In the genomic region with DNA sequence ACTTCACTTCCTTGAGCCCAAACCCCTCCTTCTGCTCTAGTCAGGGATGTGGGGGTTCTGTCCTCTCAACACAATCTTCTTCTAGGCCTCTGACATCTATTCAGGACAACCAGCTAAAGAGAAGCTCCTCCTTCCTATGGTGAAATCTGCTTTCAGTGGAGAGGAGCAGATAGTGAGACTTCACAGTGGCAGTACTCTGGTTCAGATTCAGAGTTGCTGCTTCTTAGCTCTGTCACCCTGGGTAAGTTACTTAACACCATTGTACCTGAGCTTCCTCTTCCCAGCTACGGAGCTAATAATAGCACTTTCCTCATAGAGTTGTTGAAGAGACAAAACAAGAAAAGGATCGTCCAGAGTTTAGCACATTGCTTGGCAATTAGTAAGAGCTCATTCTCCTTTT, we compare ENCODE assay signal across 16 cellular contexts.
DNase-seq lines count a peak whose midpoint lies in the region; ATAC-seq and TF ChIP-seq lines count a peak whose summit lies in the region.
"Had no signal": no experiment of that assay in that cellular context is flagged by ENCODE, and none has a peak within 500 bp of the region (broad histone marks: within the 10 kb centered on the region; RNA-seq: fewer than 3 reads in every experiment).

No MANE protein-coding gene starts in this region.

- intact Hi-C loops in IMR-90 (cut with micrococcal nuclease) (no loop called here), breast epithelium (cut with DNase I; ENCODE audit: low total_unique reads) (no loop called here)

- no peak overlapping the region for H3K9ac ChIP-seq in IMR-90 (ENCODE audit: low read depth, low read length)

- no peak overlapping the region for H4K5ac ChIP-seq in IMR-90 (ENCODE audit: low read depth, low read length)

- H3K36me3 ChIP-seq in ACC112 (ENCODE audit: insufficient read depth, low read length) (no peaks in the 10 kb centered on the region), IMR-90 (ENCODE audit: control insufficient read depth, insufficient read depth, low read length) (no peaks in the 10 kb centered on the region), breast epithelium (no peaks in the 10 kb centered on the region), gastroesophageal sphincter (no peaks in the 10 kb centered on the region)
- H3K36me3 ChIP-seq: prostate gland had no signal

- H2BK120ac ChIP-seq in IMR-90 (ENCODE audit: low read depth, low read length): no peak overlapping the region

- DNase-seq in IMR-90: peak; percentile 19
- no peak for DNase-seq in breast epithelium (ENCODE audit: low spot score in 2 of 2)
- DNase-seq in NCI-H774 (lab: John Stamatoyannopoulos, UW): no peak
- no peak for DNase-seq in activated naive CD4-positive, alpha-beta T cell treated with Interleukin-2 at 50 U/mL for 16 hours
- DNase-seq: activated CD4-positive, alpha-beta T cell treated with anti-CD3 and anti-CD28 coated beads, Interleukin-2, amount 50 U/mL, for 1 hour; activated naive CD4-positive, alpha-beta T cell treated with anti-CD3 and anti-CD28 coated beads, Interleukin-2, amount 50 U/mL, for 16 hours; activated T-cell treated with anti-CD3 and anti-CD28 coated beads for 4 hours; hippocampal formation; NCI-H146; NCI-H446 had no signal

- H3K56ac ChIP-seq in IMR-90 (ENCODE audit: extremely low read depth, insufficient read depth, low read length): no peak overlapping the region

- ATAC-seq in IMR-90 (ENCODE audit: low read depth) (no peak), gastroesophageal sphincter (no peak), GM21423 (IDR thresholded peaks at IDR 0.05; ENCODE audit: unreplicated experiment) (no peak), GM19395 (IDR thresholded peaks at IDR 0.05; ENCODE audit: unreplicated experiment) (no peak)

- H3K4me3 ChIP-seq in ACC112 (ENCODE audit: low read depth, low read length): no peak overlapping the region
- H3K4me3 ChIP-seq in IMR-90 (ENCODE audit: insufficient read depth, low read depth, low read length): no peak overlapping the region
- H3K4me3 ChIP-seq in breast epithelium: no peak overlapping the region
- no peak overlapping the region for H3K4me3 ChIP-seq in gastroesophageal sphincter
- H3K4me3 ChIP-seq: prostate gland, SK-N-MC had no signal

- dilution Hi-C loops in IMR-90 (cut with HindIII; ENCODE audit: low sequenced_read_pairs, unreplicated experiment): no loop called here

- no peak overlapping the region for H2BK20ac ChIP-seq in IMR-90 (ENCODE audit: low read depth, low read length)

- H3K27ac ChIP-seq in ACC112 (ENCODE audit: low read depth, low read length): no peak overlapping the region
- H3K27ac ChIP-seq in IMR-90 (ENCODE audit: insufficient read depth, low read length): no peak overlapping the region
- peak overlapping the region; percentile 66 to 76 for H3K27ac ChIP-seq in breast epithelium
- peak overlapping the region in 3 of 4 donors; percentile 40 to 60 (median 51) for H3K27ac ChIP-seq in gastroesophageal sphincter
- H3K27ac ChIP-seq: prostate gland, SK-N-MC had no signal

- no peaks in the 10 kb centered on the region for H3K79me2 ChIP-seq in ACC112 (ENCODE audit: control insufficient read depth, insufficient read depth, low read length, unreplicated experiment)

- no peak overlapping the region for H2BK15ac ChIP-seq in IMR-90 (ENCODE audit: low read depth, low read length)

- in situ Hi-C loops in IMR-90 (cut with MboI; ENCODE audit: low sequenced_read_pairs): no loop called here

- H3K4me1 ChIP-seq in ACC112 (ENCODE audit: control insufficient read depth, insufficient read depth, low read length, unreplicated experiment) (no peaks in the 10 kb centered on the region), IMR-90 (ENCODE audit: control insufficient read depth, insufficient read depth, low read length) (no peaks in the 10 kb centered on the region), breast epithelium (no peaks in the 10 kb centered on the region), gastroesophageal sphincter (peaks cover 0 to 14% (median 0%) of the 10 kb centered on the region in 3 donors)
- H3K4me1 ChIP-seq: prostate gland had no signal

- no peak overlapping the region for H3K23ac ChIP-seq in IMR-90 (ENCODE audit: low read depth, low read length)

- H3K4ac ChIP-seq in IMR-90 (ENCODE audit: low read depth, low read length): no peak overlapping the region

- H2AK5ac ChIP-seq in IMR-90 (ENCODE audit: low read depth, low read length): no peak overlapping the region

- H2BK5ac ChIP-seq in IMR-90 (ENCODE audit: low read depth, low read length, poor library complexity, severe bottlenecking): no peak overlapping the region

- H3K9me1 ChIP-seq in IMR-90 (ENCODE audit: insufficient read depth, low read length): no peaks in the 10 kb centered on the region

- peak overlapping the region; percentile 38 for H2AFZ ChIP-seq in ACC112 (ENCODE audit: low read length, unreplicated experiment)
- no peak overlapping the region for H2AFZ ChIP-seq in IMR-90 (replicated peaks; ENCODE audit: low read length, poor library complexity)

- no peak for TF ChIP-seq RAD21 in IMR-90 (IDR thresholded peaks at IDR 0.05; ENCODE audit: low read length)

- no peak for TF ChIP-seq POLR2A in IMR-90 (IDR thresholded peaks at IDR 0.05; ENCODE audit: low read depth, low read length)
- no peak for TF ChIP-seq POLR2A in breast epithelium (IDR thresholded peaks at IDR 0.05)
- no peak for TF ChIP-seq POLR2A in gastroesophageal sphincter (IDR thresholded peaks at IDR 0.05)

- no peak for TF ChIP-seq CTCF in IMR-90 (conservative IDR thresholded peaks at IDR 0.05; ENCODE audit: low read depth, low read length)
- TF ChIP-seq CTCF in breast epithelium (IDR thresholded peaks at IDR 0.05): no peak
- no peak for TF ChIP-seq CTCF in gastroesophageal sphincter (IDR thresholded peaks at IDR 0.05)

- CTCF ChIA-PET in IMR-90 (lab: Yijun Ruan, JAX): no interaction called here

- no CpG with 5 or more reads among the region's 2 CpGs for WGBS in IMR-90 (ENCODE audit: extremely low coverage in 2 of 2, insufficient read length in 1 of 2), 2 experiments
- 14 to 20% methylated on average over 1 to 2 of the region's 2 CpGs for WGBS in gastroesophageal sphincter (ENCODE audit: low coverage in 1 of 2), 2 donors

- no peak overlapping the region for H2AK9ac ChIP-seq in IMR-90 (replicated peaks; ENCODE audit: low read depth, low read length, poor library complexity)

- H3K79me1 ChIP-seq in IMR-90 (ENCODE audit: low read depth in 1 of 2, low read length in 2 of 2): no peaks in the 10 kb centered on the region

- POLR2A ChIA-PET in IMR-90 (lab: Charles Lee; ENCODE audit: unreplicated experiment): no interaction called here

- H4K91ac ChIP-seq in IMR-90 (ENCODE audit: insufficient read depth, low read depth, low read length): no peak overlapping the region

- no peak for TF ChIP-seq EP300 in gastroesophageal sphincter (IDR thresholded peaks at IDR 0.05)

- no peak overlapping the region for H4K8ac ChIP-seq in IMR-90 (ENCODE audit: low read depth in 2 of 2, low read length in 2 of 2)

- no peak overlapping the region for H3K14ac ChIP-seq in IMR-90 (replicated peaks; ENCODE audit: low read depth, low read length)

- H3K9me3 ChIP-seq in IMR-90 (ENCODE audit: control insufficient read depth, insufficient read depth, low read length) (0 out of 2 replicates have a peak, but pooled peaks cover 3% of the 10 kb centered on the region), breast epithelium (no peaks in the 10 kb centered on the region), gastroesophageal sphincter (no peaks in the 10 kb centered on the region)
- H3K9me3 ChIP-seq: prostate gland had no signal

- no TSS peak for BruUV-seq in IMR-90 (replicated peaks; lab: Mats Ljungman, UMichigan)

- no peak overlapping the region for H3K4me2 ChIP-seq in IMR-90 (ENCODE audit: low read depth, low read length)

- no peaks in the 10 kb centered on the region for H4K20me1 ChIP-seq in IMR-90 (ENCODE audit: insufficient read depth, low read length)

- H3K27me3 ChIP-seq in ACC112 (ENCODE audit: insufficient read depth, low read length) (no peaks in the 10 kb centered on the region), IMR-90 (ENCODE audit: control insufficient read depth, insufficient read depth, low read length) (no peaks in the 10 kb centered on the region), breast epithelium (no peaks in the 10 kb centered on the region), gastroesophageal sphincter (no peaks in the 10 kb centered on the region)

- H3K18ac ChIP-seq in IMR-90 (ENCODE audit: low read depth, low read length): no peak overlapping the region

TF ChIP-seq in IMR-90, 13 proteins besides CTCF, POLR2A, EP300 and RAD21:
- TF ChIP-seq MXI1 (IDR thresholded peaks at IDR 0.05; ENCODE audit: borderline replicate concordance, low read depth, low read length): no peak
- TF ChIP-seq CHD1 (IDR thresholded peaks at IDR 0.05; ENCODE audit: low read depth, low read length): no peak
- no peak for TF ChIP-seq MAZ (IDR thresholded peaks at IDR 0.05; ENCODE audit: borderline replicate concordance, low read depth, low read length)
- TF ChIP-seq, protein P1, sequence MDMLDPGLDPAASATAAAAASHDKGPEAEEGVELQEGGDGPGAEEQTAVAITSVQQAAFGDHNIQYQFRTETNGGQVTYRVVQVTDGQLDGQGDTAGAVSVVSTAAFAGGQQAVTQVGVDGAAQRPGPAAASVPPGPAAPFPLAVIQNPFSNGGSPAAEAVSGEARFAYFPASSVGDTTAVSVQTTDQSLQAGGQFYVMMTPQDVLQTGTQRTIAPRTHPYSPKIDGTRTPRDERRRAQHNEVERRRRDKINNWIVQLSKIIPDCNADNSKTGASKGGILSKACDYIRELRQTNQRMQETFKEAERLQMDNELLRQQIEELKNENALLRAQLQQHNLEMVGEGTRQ (IDR thresholded peaks at IDR 0.05; ENCODE audit: low read depth, low read length): no peak
- no peak for TF ChIP-seq NFE2L2 (IDR thresholded peaks at IDR 0.05; ENCODE audit: low read depth, low read length)
- TF ChIP-seq, protein P2, sequence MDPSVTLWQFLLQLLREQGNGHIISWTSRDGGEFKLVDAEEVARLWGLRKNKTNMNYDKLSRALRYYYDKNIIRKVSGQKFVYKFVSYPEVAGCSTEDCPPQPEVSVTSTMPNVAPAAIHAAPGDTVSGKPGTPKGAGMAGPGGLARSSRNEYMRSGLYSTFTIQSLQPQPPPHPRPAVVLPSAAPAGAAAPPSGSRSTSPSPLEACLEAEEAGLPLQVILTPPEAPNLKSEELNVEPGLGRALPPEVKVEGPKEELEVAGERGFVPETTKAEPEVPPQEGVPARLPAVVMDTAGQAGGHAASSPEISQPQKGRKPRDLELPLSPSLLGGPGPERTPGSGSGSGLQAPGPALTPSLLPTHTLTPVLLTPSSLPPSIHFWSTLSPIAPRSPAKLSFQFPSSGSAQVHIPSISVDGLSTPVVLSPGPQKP (IDR thresholded peaks at IDR 0.05; ENCODE audit: borderline replicate concordance, low read depth, low read length): no peak
- TF ChIP-seq RCOR1 (IDR thresholded peaks at IDR 0.05; ENCODE audit: insufficient replicate concordance, low read length): no peak
- TF ChIP-seq MAFK (IDR thresholded peaks at IDR 0.05; ENCODE audit: low read depth, low read length): no peak

Comparison
In these comparisons a context has a peak if more than half of its experiments do, and no peak if none do; other contexts are left out.
1. H3K27ac ChIP-seq: peak in breast epithelium (2 of 2) and gastroesophageal sphincter (3 of 4); none in ACC112 (single experiment) and IMR-90 (single experiment).